Comparison of ENCODE assay signal across 18 cellular contexts in genomic region chr6:56794421-56794820, GRCh38.
DNase-seq lines count a peak whose midpoint lies in the region; ATAC-seq, FAIRE-seq and TF ChIP-seq lines count a peak whose summit lies in the region.
"Had no signal": no experiment of that assay in that cellular context is flagged by ENCODE, and none has a peak within 500 bp of the region (broad histone marks: within the 10 kb centered on the region; RNA-seq: fewer than 3 reads in every experiment).

No MANE protein-coding gene starts in this region.

- TF ChIP-seq POLR2A in H54 (IDR thresholded peaks at IDR 0.05; ENCODE audit: low read depth, low read length), result no peak

- H3K36me3 Mint-ChIP-seq in stimulated activated effector memory CD8-positive, alpha-beta T cell treated with anti-CD3 and anti-CD28 coated beads, Interleukin-12 subunit alpha, Interleukin-12 subunit beta, amount 100 ng/mL, for 72 hours, result no peaks in the 10 kb centered on the region
- H3K36me3 Mint-ChIP-seq: natural killer cell treated with Interleukin-12 subunit alpha and Interleukin-12 subunit beta and Interleukin-15 and Interleukin-18, amount 100 ng/mL, for 72 hours had no signal

- no peak overlapping the region for H3K27ac Mint-ChIP-seq in stimulated activated effector memory CD8-positive, alpha-beta T cell treated with anti-CD3 and anti-CD28 coated beads, Interleukin-12 subunit alpha, Interleukin-12 subunit beta, amount 100 ng/mL, for 72 hours
- H3K27ac Mint-ChIP-seq: natural killer cell treated with Interleukin-12 subunit alpha and Interleukin-12 subunit beta and Interleukin-15 and Interleukin-18, amount 100 ng/mL, for 72 hours had no signal

- FAIRE-seq in H54 (lab: Jason Lieb, UNC), result peak; percentile 69
- FAIRE-seq in GM19239 (lab: Jason Lieb, UNC), result no peak

- DNase-seq in H54 (ENCODE audit: insufficient read length, low spot score) (no peak), M059J (ENCODE audit: low read depth) (peak; percentile 54), iPS-NIHi11 (ENCODE audit: low spot score) (peak; percentile 40), mucosa of gallbladder (ENCODE audit: low spot score) (no peak), GM19239 (ENCODE audit: insufficient read length, low spot score) (no peak)
- no peak for DNase-seq in stimulated activated effector memory CD8-positive, alpha-beta T cell treated with anti-CD3 and anti-CD28 coated beads, Interleukin-12 subunit alpha, Interleukin-12 subunit beta, amount 100 ng/mL, for 72 hours (ENCODE audit: low spot score in 2 of 2)
- DNase-seq: activated CD4-positive, alpha-beta T cell treated with anti-CD3 and anti-CD28 coated beads for 1 hour; activated T-cell treated with anti-CD3 and anti-CD28 coated beads, Interleukin-2, amount 50 U/mL, for 48 hours; AML-193; DND-41; NCI-H1048; NCI-H446 treated with DMSO at 0.1 percent for 48 hours; PC-3; sigmoid colon had no signal

- H3K4me3 Mint-ChIP-seq in stimulated activated effector memory CD8-positive, alpha-beta T cell treated with anti-CD3 and anti-CD28 coated beads, Interleukin-12 subunit alpha, Interleukin-12 subunit beta, amount 100 ng/mL, for 72 hours, result no peak overlapping the region
- H3K4me3 Mint-ChIP-seq: natural killer cell treated with Interleukin-12 subunit alpha and Interleukin-12 subunit beta and Interleukin-15 and Interleukin-18, amount 100 ng/mL, for 72 hours had no signal

- H3K4me1 Mint-ChIP-seq in stimulated activated effector memory CD8-positive, alpha-beta T cell treated with anti-CD3 and anti-CD28 coated beads, Interleukin-12 subunit alpha, Interleukin-12 subunit beta, amount 100 ng/mL, for 72 hours, result no peaks in the 10 kb centered on the region

- ATAC-seq in GM18502 (IDR thresholded peaks at IDR 0.05; ENCODE audit: poor library complexity, unreplicated experiment), result peak; percentile 53
- no peak for ATAC-seq in stimulated activated effector memory CD8-positive, alpha-beta T cell treated with anti-CD3 and anti-CD28 coated beads, Interleukin-12 subunit alpha, Interleukin-12 subunit beta, amount 100 ng/mL, for 72 hours
- ATAC-seq in GM21576 (IDR thresholded peaks at IDR 0.05; ENCODE audit: unreplicated experiment), result no peak
- ATAC-seq: left lobe of liver; natural killer cell treated with Interleukin-12 subunit alpha and Interleukin-12 subunit beta and Interleukin-15 and Interleukin-18, amount 100 ng/mL, for 72 hours; PC-3 had no signal

- H3K9me3 Mint-ChIP-seq in stimulated activated effector memory CD8-positive, alpha-beta T cell treated with anti-CD3 and anti-CD28 coated beads, Interleukin-12 subunit alpha, Interleukin-12 subunit beta, amount 100 ng/mL, for 72 hours, result no peaks in the 10 kb centered on the region
- H3K9me3 Mint-ChIP-seq: natural killer cell treated with Interleukin-12 subunit alpha and Interleukin-12 subunit beta and Interleukin-15 and Interleukin-18, amount 100 ng/mL, for 72 hours had no signal

Comparison
In these comparisons a context has a peak if more than half of its experiments do, and no peak if none do; other contexts are left out.
1. DNase-seq: peak in M059J (single experiment) and iPS-NIHi11 (single experiment); none in H54 (single experiment), stimulated activated effector memory CD8-positive, alpha-beta T cell treated with anti-CD3 and anti-CD28 coated beads, Interleukin-12 subunit alpha, Interleukin-12 subunit beta, amount 100 ng/mL, for 72 hours (0 of 2), mucosa of gallbladder (single experiment) and GM19239 (single experiment).